In genomic region chr12:48716493-48717251, GRCh38 we compare ENCODE assay signal across 8 cellular contexts. TPM values are rescaled to one million over a fixed set of nuclear protein-coding genes. Genes with fewer than 3 reads are reported as not detected.
DNase-seq lines count a peak whose midpoint lies in the region; ATAC-seq, FAIRE-seq and TF ChIP-seq lines count a peak whose summit lies in the region.

Gene CCNT1, minus strand, starts transcription at chr12:48716707. Its CDS starts 32 bp downstream, at chr12:48716675.

- peak within 1 kb of the TSS; percentile 98 for H3K9ac ChIP-seq in trophoblast cell (ENCODE audit: low read length)

- peak within 1 kb of the TSS; percentile 57 for H3K4me3 ChIP-seq in cardiac muscle cell
- peak within 1 kb of the TSS; percentile 90 for H3K4me3 ChIP-seq in trophoblast cell (ENCODE audit: low read depth, low read length)
- peak within 1 kb of the TSS; percentile 60 to 86 (median 69) for H3K4me3 ChIP-seq in transverse colon

- H2BK120ac ChIP-seq in trophoblast cell (ENCODE audit: insufficient read depth, low read length, poor library complexity) = peak within 1 kb of the TSS; percentile 76

- no peak within 1 kb of the TSS for H2BK12ac ChIP-seq in trophoblast cell (ENCODE audit: low read length)

- intact Hi-C loops in transverse colon (cut with DNase I; ENCODE audit: low total_unique reads) = no loop called here

- TF ChIP-seq CTCF in cardiac muscle cell (IDR thresholded peaks at IDR 0.05; ENCODE audit: low read depth, low read length) (no peak), transverse colon (IDR thresholded peaks at IDR 0.05) (peak in 4 of 5 experiments; percentile 6 to 80 (median 48))

- peak within 1 kb of the TSS; percentile 64 for H2BK5ac ChIP-seq in trophoblast cell (ENCODE audit: low read depth, low read length, poor library complexity)

- peak within 1 kb of the TSS; percentile 89 for H4K8ac ChIP-seq in trophoblast cell (ENCODE audit: low read depth, low read length)

- H3K27me3 Mint-ChIP-seq in T-cell = no peaks in the 10 kb centered on the region

- peak; percentile 51 for TF ChIP-seq EP300 in transverse colon (IDR thresholded peaks at IDR 0.05; ENCODE audit: low read depth)

- H3K27ac ChIP-seq in adipose tissue (ENCODE audit: low read depth, low read length) (peak within 1 kb of the TSS; percentile 92), cardiac muscle cell (peak within 1 kb of the TSS; percentile 90), trophoblast cell (ENCODE audit: low read depth, low read length) (peak within 1 kb of the TSS; percentile 88), transverse colon (peak within 1 kb of the TSS; percentile 92 to 97 (median 96))

- peak; percentile 99 for FAIRE-seq in GM12892 (lab: Jason Lieb, UNC)

- peak within 1 kb of the TSS; percentile 65 for H4K91ac ChIP-seq in trophoblast cell (ENCODE audit: low read depth, low read length)

- H3K4me1 ChIP-seq in cardiac muscle cell (ENCODE audit: low read depth) = peaks cover 13% of the 10 kb centered on the region
- peaks cover 3 to 5% of the 10 kb centered on the region in 2 experiments for H3K4me1 ChIP-seq in trophoblast cell (ENCODE audit: control insufficient read depth in 1 of 2, insufficient read depth in 2 of 2, low read length in 2 of 2)
- peaks cover 20 to 34% (median 22%) of the 10 kb centered on the region in 4 donors for H3K4me1 ChIP-seq in transverse colon

- CTCF ChIA-PET in T-cell (lab: Charles Lee) = interaction anchor here in 1 of 2 donors (0.9 kb wide), 1 partner anchor 35 kb away, joined by 3 read pairs; the partner anchor contains the start of gene KANSL2

- H3K4me2 ChIP-seq in trophoblast cell (ENCODE audit: low read length) = peak within 1 kb of the TSS; percentile 77

- peaks cover 26% of the 10 kb centered on the region for H3K79me2 ChIP-seq in trophoblast cell (ENCODE audit: control insufficient read depth, insufficient read depth, low read length, poor library complexity)

- H3K9me3 Mint-ChIP-seq in T-cell = peaks cover 11 to 14% (median 13%) of the 10 kb centered on the region in 3 donors

- ATAC-seq in HG02852 (IDR thresholded peaks at IDR 0.05; ENCODE audit: unreplicated experiment) (peak; percentile 97), T-cell (replicated peaks in 1 of 4) (peak; percentile 90 to 96 (median 94))

- peak within 1 kb of the TSS; percentile 17 for H3K18ac ChIP-seq in trophoblast cell (ENCODE audit: low read length)

- H2AK5ac ChIP-seq in trophoblast cell (ENCODE audit: low read length) = no peak within 1 kb of the TSS

- in situ Hi-C loops in transverse colon (cut with MboI; ENCODE audit: low pct_ligation_motif_present in 1 of 4, low pct_unique_long_range_greater_than_20kb in 1 of 4, low sequenced_read_pairs in 3 of 4) = no loop called here

- peaks cover 43 to 47% (median 43%) of the 10 kb centered on the region in 3 donors for H3K4me1 Mint-ChIP-seq in T-cell

- peak; percentile 90 for DNase-seq in GM12892 (ENCODE audit: insufficient read length)
- DNase-seq in NCI-H1436 treated with DMSO at 0.1 percent for 48 hours (lab: John Stamatoyannopoulos, UW) = peak; percentile 98
- peak; percentile 86 to 100 (median 99) for DNase-seq in T-cell
- peak; percentile 99 to 100 for DNase-seq in cardiac muscle cell (ENCODE audit: low read depth in 1 of 2, low spot score in 1 of 2)
- peak; percentile 100 for DNase-seq in trophoblast cell
- peak; percentile 99 for DNase-seq in transverse colon

- H3K36me3 Mint-ChIP-seq in T-cell = peaks cover 26% of the 10 kb centered on the region

- TF ChIP-seq POLR2A in GM12892 (IDR thresholded peaks at IDR 0.05; ENCODE audit: low read depth, low read length) (peak; percentile 77), transverse colon (IDR thresholded peaks at IDR 0.05) (peak; percentile 92)

- peaks cover 10% of the 10 kb centered on the region for H3K79me1 ChIP-seq in trophoblast cell (ENCODE audit: low read length)

- peak within 1 kb of the TSS; percentile 88 to 97 (median 91) for H3K4me3 Mint-ChIP-seq in T-cell

- H3K23ac ChIP-seq in trophoblast cell (ENCODE audit: low read length) = no peak within 1 kb of the TSS

- peak within 1 kb of the TSS; percentile 95 to 97 for H3K27ac Mint-ChIP-seq in T-cell

- H3K36me3 ChIP-seq in cardiac muscle cell (peaks cover 19% of the 10 kb centered on the region), trophoblast cell (ENCODE audit: control insufficient read depth in 1 of 2, insufficient read depth in 2 of 2, low read length in 2 of 2) (peaks cover 13 to 14% of the 10 kb centered on the region in 2 experiments), transverse colon (peaks cover 0 to 19% (median 5%) of the 10 kb centered on the region in 4 donors)

- peak within 1 kb of the TSS; percentile 68 for H3K4ac ChIP-seq in trophoblast cell (ENCODE audit: low read depth, low read length)

- peak within 1 kb of the TSS; percentile 77 for H4K12ac ChIP-seq in trophoblast cell (ENCODE audit: low read depth, low read length)

- H3K9me3 ChIP-seq in cardiac muscle cell (ENCODE audit: low read depth) (no peaks in the 10 kb centered on the region), trophoblast cell (ENCODE audit: insufficient read depth, low read depth, low read length) (no peaks in the 10 kb centered on the region), transverse colon (peaks cover 0 to 12% of the 10 kb centered on the region in 2 donors)

- peak within 1 kb of the TSS; percentile 89 for H2AFZ ChIP-seq in trophoblast cell (ENCODE audit: insufficient read depth, low read length, poor library complexity)

- POLR2A ChIA-PET in T-cell (lab: Charles Lee) = interaction anchor here in 1 of 2 donors (1.0 kb wide), 1 partner anchor 35 kb away, joined by 3 read pairs; the partner anchor contains the start of gene KANSL2

- H3K27me3 ChIP-seq in cardiac muscle cell (no peaks in the 10 kb centered on the region), trophoblast cell (ENCODE audit: insufficient read depth, low read length) (no peaks in the 10 kb centered on the region), transverse colon (no peaks in the 10 kb centered on the region)

- H3K14ac ChIP-seq in trophoblast cell (ENCODE audit: low read length) = peak within 1 kb of the TSS; percentile 65

- 0 to 1% (median 1%) methylated on average over 61 of the region's 61 CpGs for WGBS in adipose tissue, 3 donors
- WGBS in trophoblast cell (ENCODE audit: extremely low coverage, insufficient coverage, insufficient read length) = no CpG with 5 or more reads among the region's 61 CpGs
- 0% methylated on average over 61 of the region's 61 CpGs; no CpG with 5 or more reads in 1 of the 2 donors for WGBS in transverse colon (ENCODE audit: low coverage in 1 of 2), 2 donors

RNA-seq across cellular contexts. Expression of gene CCNT1, which starts in this region (rescaled TPM):
- 15.8 TPM for polyA plus RNA-seq in GM12892 (2012; ENCODE audit: missing spikeins)
- total RNA-seq in T-cell (100 to 1,000 TPM in 2 of 5 donors, 10 to 100 TPM in 3; 49.6 to 109 (median 57.7) TPM), cardiac muscle cell (17.6 and 20.4 TPM in 2 replicates), transverse colon (10 to 100 TPM in 3 of 4 donors, 1 to 10 TPM in 1; 10.0 to 29.4 (median 23.6) TPM)
- polyA plus RNA-seq in adipose tissue (1 to 10 TPM; 4.6 to 8.0 (median 5.4) TPM), cardiac muscle cell (6.3 and 9.9 TPM in 2 replicates)
- 16.2 and 17.0 TPM in 2 replicates for polyA plus RNA-seq in trophoblast cell (2013)

Comparison
In these comparisons a context has a peak if more than half of its experiments do, and no peak if none do; other contexts are left out.
1. Peak in every context shown above with its lines: DNase-seq, ATAC-seq, H3K4me3 ChIP-seq and H3K27ac ChIP-seq.